ENCODE assay signal across 29 cellular contexts in the genomic region with DNA sequence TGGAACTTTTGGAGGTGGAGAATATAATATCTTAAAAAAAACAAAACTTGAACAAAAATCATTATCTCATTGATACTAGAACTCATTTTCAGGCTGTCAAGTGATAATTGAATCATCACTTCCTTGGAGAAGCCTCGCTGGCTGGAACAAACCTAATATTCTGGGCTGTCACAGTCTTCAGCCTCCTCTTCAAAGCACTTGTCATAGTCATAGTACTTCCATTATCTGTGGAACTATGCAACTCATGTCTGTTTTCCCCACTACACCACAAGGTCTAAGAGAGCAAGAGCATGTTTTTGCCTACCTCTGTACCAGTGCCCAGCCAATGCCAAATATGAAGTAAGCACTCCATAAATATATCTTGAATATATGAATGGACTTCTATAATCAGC.
"Had no signal": no experiment of that assay in that cellular context is flagged by ENCODE, and none has a peak within 500 bp of the region (broad histone marks: within the 10 kb centered on the region; RNA-seq: fewer than 3 reads in every experiment).

No MANE protein-coding gene starts in this region.

- H3K36me3 Mint-ChIP-seq: natural killer cell; neural progenitor cell; stimulated activated memory B cell treated with anti-CD40 and anti-IgM and Interleukin-4, amounts not matched to agents 10 μg/mL and 1 μg/mL and 100 μg/mL, for 72 hours; type B pancreatic cell had no signal

- H3K4me1 Mint-ChIP-seq: nephron; stimulated activated memory B cell treated with anti-CD40 and anti-IgM and Interleukin-4, amounts not matched to agents 10 μg/mL and 1 μg/mL and 100 μg/mL, for 72 hours had no signal

- H3K27ac Mint-ChIP-seq: nephron; neural progenitor cell; progenitor cell of endocrine pancreas; stimulated activated memory B cell treated with anti-CD40 and anti-IgM and Interleukin-4, amounts not matched to agents 10 μg/mL and 1 μg/mL and 100 μg/mL, for 72 hours; type B pancreatic cell had no signal

- DNase-seq: natural killer cell; occipital lobe; ovary; posterior cingulate gyrus; psoas muscle; right cardiac atrium; right lobe of liver; sigmoid colon; small intestine; stimulated activated CD4-positive, alpha-beta T cell treated with anti-CD3 and anti-CD28 coated beads, Interleukin-15, amount 100 ng/mL, for 24 hours; stimulated activated CD4-positive, alpha-beta T cell treated with anti-CD3 and anti-CD28 coated beads, Interleukin-2, amount 100 ng/mL, for 24 hours; stimulated activated CD4-positive, alpha-beta T cell treated with anti-CD3 and anti-CD28 coated beads, Interleukin-2, amount 100 ng/mL, for 48 hours; stimulated activated CD4-positive, alpha-beta T cell treated with anti-CD3 and anti-CD28 coated beads, Interleukin-4, amount 100 ng/mL, for 24 hours; stimulated activated naive CD4-positive, alpha-beta T cell; stimulated activated naive CD8-positive, alpha-beta T cell treated with anti-CD3 and anti-CD28 coated beads, Interleukin-15, amount 100 ng/mL, for 72 hours; stimulated activated naive CD8-positive, alpha-beta T cell treated with anti-CD3 and anti-CD28 coated beads, Interleukin-15, Interleukin-2, amounts not matched to agents 100 U/mL and 50 U/mL, for 24 hours; substantia nigra; testis; tibial artery; transverse colon; upper lobe of right lung; uterus had no signal

- H3K4me2 ChIP-seq: neural progenitor cell had no signal

- FAIRE-seq: small intestine had no signal

- H2AFZ ChIP-seq: neural progenitor cell, parathyroid adenoma had no signal

- H3K4me3 Mint-ChIP-seq: natural killer cell; nephron; neural progenitor cell; stimulated activated memory B cell treated with anti-CD40 and anti-IgM and Interleukin-4, amounts not matched to agents 10 μg/mL and 1 μg/mL and 100 μg/mL, for 72 hours; stimulated activated naive CD8-positive, alpha-beta T cell treated with anti-CD3 and anti-CD28 coated beads, Interleukin-15, amount 100 ng/mL, for 72 hours; type B pancreatic cell had no signal

- H3K4me1 ChIP-seq: parathyroid adenoma, psoas muscle, right lobe of liver, sigmoid colon, suprapubic skin, testis, tibial artery, transverse colon, upper lobe of right lung, uterus had no signal

- H3K4me3 ChIP-seq: neural progenitor cell, ovary, psoas muscle, right lobe of liver, sigmoid colon, suprapubic skin, testis, tibial artery, transverse colon, upper lobe of right lung, uterus had no signal

- H3K9ac ChIP-seq: neural progenitor cell, parathyroid adenoma had no signal

- H3K9me3 Mint-ChIP-seq: natural killer cell; stimulated activated naive CD8-positive, alpha-beta T cell treated with anti-CD3 and anti-CD28 coated beads, Interleukin-15, amount 100 ng/mL, for 72 hours had no signal

- H3K79me2 ChIP-seq: parathyroid adenoma had no signal

- H3K9me3 ChIP-seq: ovary, psoas muscle, right lobe of liver, suprapubic skin, testis, transverse colon, upper lobe of right lung, uterus had no signal

- H3K27me3 Mint-ChIP-seq: progenitor cell of endocrine pancreas; stimulated activated naive CD8-positive, alpha-beta T cell treated with anti-CD3 and anti-CD28 coated beads, Interleukin-15, amount 100 ng/mL, for 72 hours had no signal

- ATAC-seq: natural killer cell; psoas muscle; right cardiac atrium; right lobe of liver; stimulated activated memory B cell treated with anti-CD40 and anti-IgM and Interleukin-4, amounts not matched to agents 10 μg/mL and 1 μg/mL and 100 μg/mL, for 72 hours; stimulated activated naive CD8-positive, alpha-beta T cell treated with anti-CD3 and anti-CD28 coated beads, Interleukin-15, amount 100 ng/mL, for 72 hours; stimulated activated naive CD8-positive, alpha-beta T cell treated with anti-CD3 and anti-CD28 coated beads, Interleukin-15, Interleukin-2, amounts not matched to agents 100 U/mL and 50 U/mL, for 24 hours; upper lobe of right lung had no signal

- H3K27ac ChIP-seq: neural progenitor cell, ovary, parathyroid adenoma, psoas muscle, right lobe of liver, sigmoid colon, suprapubic skin, testis, tibial artery, transverse colon, upper lobe of right lung, uterus had no signal

- H3K36me3 ChIP-seq: neural progenitor cell, ovary, right lobe of liver, sigmoid colon, suprapubic skin, tibial artery, transverse colon, upper lobe of right lung, uterus had no signal

- H3K27me3 ChIP-seq: ovary, right lobe of liver, sigmoid colon, testis, transverse colon, upper lobe of right lung, uterus had no signal
